In the genomic region with DNA sequence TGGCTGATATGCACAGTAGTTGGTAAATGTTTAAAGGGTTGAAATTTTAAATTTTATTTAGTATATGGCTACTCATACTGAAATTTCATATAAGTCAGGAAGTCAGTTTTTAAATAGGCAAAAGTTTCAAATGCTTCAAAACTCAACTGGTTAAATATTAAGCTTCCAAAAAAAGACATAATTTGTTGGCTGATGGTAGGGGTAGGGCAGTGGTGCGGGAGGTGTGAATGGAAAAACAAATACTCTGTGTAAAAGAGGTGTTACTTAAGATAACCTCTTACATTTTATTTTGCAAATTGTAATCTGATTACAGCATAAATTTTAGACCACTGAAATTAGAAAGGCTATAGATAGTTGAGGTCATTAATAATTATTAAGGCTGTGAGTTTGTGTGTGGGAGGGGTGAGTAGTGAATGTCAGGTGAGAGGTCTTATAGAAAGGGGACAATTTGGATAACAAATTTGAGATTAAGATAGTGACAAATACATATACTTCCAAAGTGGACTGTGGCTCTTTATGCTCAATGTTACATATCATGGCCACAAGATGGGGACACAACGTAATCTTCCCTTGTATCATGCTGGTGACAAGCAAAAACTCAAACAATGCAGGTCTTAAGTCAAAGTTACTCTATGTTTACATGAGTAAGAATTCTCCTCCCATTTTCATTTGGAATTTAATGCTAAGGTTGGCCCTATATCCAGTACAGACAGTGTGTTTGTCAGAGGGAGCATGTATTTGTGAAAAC, we compare ENCODE assay signal across 8 cellular contexts. TPM values are rescaled to one million over a fixed set of nuclear protein-coding genes. Genes with fewer than 3 reads are reported as not detected.
DNase-seq lines count a peak whose midpoint lies in the region; ATAC-seq lines count a peak whose summit lies in the region.

No MANE protein-coding gene starts in this region.

- H3K9me3 Mint-ChIP-seq in T-helper 2 cell treated with Interferon-gamma antibody and Interleukin-4, amounts not matched to agents 5 μg/mL and 100 μg/mL, for 36 hours = no peaks in the 10 kb centered on the region
- peaks cover 0 to 11% (median 3%) of the 10 kb centered on the region in 9 donors for H3K9me3 Mint-ChIP-seq in naive thymus-derived CD8-positive, alpha-beta T cell

- POLR2A ChIA-PET in naive thymus-derived CD8-positive, alpha-beta T cell (lab: Charles Lee) = no interaction called here

- H3K4me3 Mint-ChIP-seq in T-helper 2 cell treated with Interferon-gamma antibody and Interleukin-4, amounts not matched to agents 5 μg/mL and 100 μg/mL, for 36 hours = no peak overlapping the region
- no peak overlapping the region for H3K4me3 Mint-ChIP-seq in naive thymus-derived CD8-positive, alpha-beta T cell

- H3K36me3 Mint-ChIP-seq in T-helper 2 cell treated with Interferon-gamma antibody and Interleukin-4, amounts not matched to agents 5 μg/mL and 100 μg/mL, for 36 hours (ENCODE audit: low read depth) = no peaks in the 10 kb centered on the region
- peaks cover 0 to 9% (median 0%) of the 10 kb centered on the region in 3 donors for H3K36me3 Mint-ChIP-seq in naive thymus-derived CD8-positive, alpha-beta T cell

- H3K27me3 Mint-ChIP-seq in T-helper 2 cell treated with Interferon-gamma antibody and Interleukin-4, amounts not matched to agents 5 μg/mL and 100 μg/mL, for 36 hours (ENCODE audit: low read depth) = peaks cover 2% of the 10 kb centered on the region
- H3K27me3 Mint-ChIP-seq in naive thymus-derived CD8-positive, alpha-beta T cell = peaks cover 21 to 49% (median 28%) of the 10 kb centered on the region in 5 donors

- DNase-seq in EH (ENCODE audit: low read depth) (peak; percentile 51), HuH-7.5 (ENCODE audit: low spot score) (peak; percentile 4), SK-N-DZ (ENCODE audit: low spot score) (peak; percentile 68), iPS-NIHi11 (ENCODE audit: low spot score) (peak; percentile 25)
- DNase-seq in T-helper 2 cell treated with Interferon-gamma antibody and Interleukin-4, amounts not matched to agents 5 μg/mL and 100 μg/mL, for 36 hours (ENCODE audit: low spot score) = no peak
- no peak for DNase-seq in activated CD8-positive, alpha-beta memory T cell treated with anti-CD3 and anti-CD28 coated beads, Interleukin-2, amount 50 U/mL, for 4 hours
- no peak for DNase-seq in naive thymus-derived CD8-positive, alpha-beta T cell

- ATAC-seq in HG02973 (IDR thresholded peaks at IDR 0.05; ENCODE audit: unreplicated experiment) = no peak
- ATAC-seq in naive thymus-derived CD8-positive, alpha-beta T cell = no peak

- H3K4me1 Mint-ChIP-seq in T-helper 2 cell treated with Interferon-gamma antibody and Interleukin-4, amounts not matched to agents 5 μg/mL and 100 μg/mL, for 36 hours (ENCODE audit: low read depth) = no peaks in the 10 kb centered on the region
- peaks cover 0 to 2% (median 0%) of the 10 kb centered on the region in 4 donors for H3K4me1 Mint-ChIP-seq in naive thymus-derived CD8-positive, alpha-beta T cell

- H3K27ac Mint-ChIP-seq in T-helper 2 cell treated with Interferon-gamma antibody and Interleukin-4, amounts not matched to agents 5 μg/mL and 100 μg/mL, for 36 hours = no peak overlapping the region
- H3K27ac Mint-ChIP-seq in naive thymus-derived CD8-positive, alpha-beta T cell = no peak overlapping the region

RNA-seq across cellular contexts. Expression of gene OXGR1, which starts 36.6 kb away (rescaled TPM):
- 0.20 and 2.9 TPM in 2 replicates for polyA plus RNA-seq in SK-N-DZ (2014; cell fraction: cytosol; rRNA removed)
- 0.19 and 0.22 TPM in 2 replicates for polyA plus RNA-seq in SK-N-DZ (2014; cell fraction: nucleus; rRNA removed)
- not detected for total RNA-seq in naive thymus-derived CD8-positive, alpha-beta T cell
- not detected for polyA plus RNA-seq in naive thymus-derived CD8-positive, alpha-beta T cell

Comparison
In these comparisons a context has a peak if more than half of its experiments do, and no peak if none do; other contexts are left out.
1. DNase-seq: peak in EH (single experiment), HuH-7.5 (single experiment), SK-N-DZ (single experiment) and iPS-NIHi11 (single experiment); none in T-helper 2 cell treated with Interferon-gamma antibody and Interleukin-4, amounts not matched to agents 5 μg/mL and 100 μg/mL, for 36 hours (single experiment), activated CD8-positive, alpha-beta memory T cell treated with anti-CD3 and anti-CD28 coated beads, Interleukin-2, amount 50 U/mL, for 4 hours (single experiment) and naive thymus-derived CD8-positive, alpha-beta T cell (0 of 10).